In the genomic region with DNA sequence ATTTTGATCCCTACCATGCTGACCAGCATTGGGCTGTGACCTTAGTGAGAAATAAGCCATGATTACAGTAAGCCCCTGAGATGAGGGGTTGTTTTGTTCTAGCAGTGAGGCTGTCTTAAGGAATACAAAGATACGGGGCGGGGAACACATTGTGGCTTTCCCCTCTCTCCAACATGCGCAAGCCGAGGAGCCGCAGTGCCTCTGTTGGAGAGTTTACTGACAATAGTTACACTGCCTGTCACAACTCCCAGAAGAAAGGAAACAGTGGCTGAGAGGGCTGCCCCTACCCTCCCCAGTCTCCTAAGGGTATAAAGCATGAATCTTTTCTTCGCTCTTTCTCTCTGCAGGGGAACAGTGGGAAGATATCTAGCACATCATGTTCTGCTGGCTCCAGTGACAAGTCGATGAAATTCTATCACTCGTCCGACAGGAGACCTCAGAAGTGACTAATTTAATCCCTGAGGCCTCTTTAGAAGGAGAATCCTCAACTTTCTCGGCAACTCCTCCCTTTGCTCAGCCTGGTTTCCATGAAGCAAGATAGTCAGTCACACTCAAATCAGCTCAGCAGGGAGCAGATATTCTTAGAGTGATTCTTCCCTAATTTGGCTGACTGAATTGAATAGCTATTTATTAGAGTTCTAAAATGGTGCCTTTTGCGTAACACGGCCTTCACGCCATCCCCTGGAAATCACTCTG, we compare ENCODE assay signal across 26 cellular contexts.
DNase-seq lines count a peak whose midpoint lies in the region; ATAC-seq and TF ChIP-seq lines count a peak whose summit lies in the region.
"Had no signal": no experiment of that assay in that cellular context is flagged by ENCODE, and none has a peak within 500 bp of the region (broad histone marks: within the 10 kb centered on the region; RNA-seq: fewer than 3 reads in every experiment).

No MANE protein-coding gene starts in this region.

- DNase-seq in AG20443 (ENCODE audit: low spot score) (peak; percentile 34), SK-N-MC (ENCODE audit: low read depth, low spot score) (peak; percentile 18), fibroblast of gingiva (ENCODE audit: low read depth) (peak; percentile 72), osteocyte (ENCODE audit: extremely low spot score, unreplicated experiment) (no peak), ecto neural progenitor cell (ENCODE audit: low spot score) (no peak)
- no peak for DNase-seq in activated T-cell treated with anti-CD3 and anti-CD28 coated beads, Interleukin-2, amount 50 U/mL, for 4 hours
- DNase-seq: activated CD4-positive, alpha-beta memory T cell treated with anti-CD3 and anti-CD28 coated beads, Interleukin-2, amount 10 ng/mL, durations not matched to agents 7 days and 5 days; activated gamma-delta T cell treated with Interleukin-2 at 50 U/mL for 16 hours; amniotic stem cell; Caco-2; effector CD8-positive, alpha-beta T cell; islet precursor cell; MM.1S; mucosa of descending colon; NCI-H1436; NCI-H524; RPMI8226; SK-N-SH; stimulated activated CD4-positive, alpha-beta T cell treated with anti-CD3 and anti-CD28 coated beads, Interleukin-4, amount 100 ng/mL, for 1 hour; stimulated activated naive CD4-positive, alpha-beta T cell treated with Interleukin-2 at 50 U/mL for 16 hours; thyroid gland had no signal

- TF ChIP-seq CTCF in osteocyte (IDR thresholded peaks at IDR 0.05), result no peak

- H3K27me3 Mint-ChIP-seq in osteocyte (ENCODE audit: unreplicated experiment), result peaks cover 20% of the 10 kb centered on the region
- H3K27me3 Mint-ChIP-seq in activated T-cell treated with anti-CD3 and anti-CD28 coated beads, Interleukin-2, amount 50 U/mL, for 4 hours (ENCODE audit: low read depth), result peaks cover 2% of the 10 kb centered on the region

- no peak overlapping the region for H3K27ac ChIP-seq in SK-N-MC
- H3K27ac ChIP-seq: BLaER1 treated with 17β-estradiol and CSF1 and Interleukin-3, amounts not matched to agents 10 nM and 100 nM; neutrophil; thyroid gland had no signal

- peaks cover 6% of the 10 kb centered on the region for H3K4me1 Mint-ChIP-seq in osteocyte (ENCODE audit: unreplicated experiment)
- H3K4me1 Mint-ChIP-seq in activated T-cell treated with anti-CD3 and anti-CD28 coated beads, Interleukin-2, amount 50 U/mL, for 4 hours (ENCODE audit: low read depth), result no peaks in the 10 kb centered on the region
- H3K4me1 Mint-ChIP-seq: activated CD4-positive, alpha-beta memory T cell treated with anti-CD3 and anti-CD28 coated beads, Interleukin-2, amount 10 ng/mL, durations not matched to agents 7 days and 5 days had no signal

- H3K9me3 Mint-ChIP-seq in osteocyte (ENCODE audit: unreplicated experiment), result no peaks in the 10 kb centered on the region
- H3K9me3 Mint-ChIP-seq in activated T-cell treated with anti-CD3 and anti-CD28 coated beads, Interleukin-2, amount 50 U/mL, for 4 hours, result peaks cover 3% of the 10 kb centered on the region

- ATAC-seq in activated T-cell treated with anti-CD3 and anti-CD28 coated beads, Interleukin-2, amount 50 U/mL, for 4 hours, result no peak
- ATAC-seq in HG03342 (IDR thresholded peaks at IDR 0.05; ENCODE audit: unreplicated experiment) (no peak), HG03159 (IDR thresholded peaks at IDR 0.05; ENCODE audit: unreplicated experiment) (no peak)
- ATAC-seq: mucosa of descending colon, WTC11 had no signal

- no peak overlapping the region for H3K4me3 Mint-ChIP-seq in osteocyte (ENCODE audit: unreplicated experiment)
- H3K4me3 Mint-ChIP-seq in activated T-cell treated with anti-CD3 and anti-CD28 coated beads, Interleukin-2, amount 50 U/mL, for 4 hours, result no peak overlapping the region
- H3K4me3 Mint-ChIP-seq: activated CD4-positive, alpha-beta memory T cell treated with anti-CD3 and anti-CD28 coated beads, Interleukin-2, amount 10 ng/mL, durations not matched to agents 7 days and 5 days; WTC11 had no signal

- no peaks in the 10 kb centered on the region for H3K36me3 ChIP-seq in SK-N-MC (ENCODE audit: insufficient read depth, low read length)
- H3K36me3 ChIP-seq: BLaER1 treated with 17β-estradiol and CSF1 and Interleukin-3, amounts not matched to agents 10 nM and 100 nM; neutrophil; thyroid gland had no signal

- no peak overlapping the region; the same call in 1 of the 2 replicates for H3K4me3 ChIP-seq in SK-N-MC
- H3K4me3 ChIP-seq: BLaER1 treated with 17β-estradiol and CSF1 and Interleukin-3, amounts not matched to agents 10 nM and 100 nM; mucosa of descending colon; thyroid gland had no signal

- H3K9ac ChIP-seq in SK-N-MC (ENCODE audit: insufficient read length), result no peak overlapping the region
- H3K9ac ChIP-seq: BLaER1 treated with 17β-estradiol and CSF1 and Interleukin-3, amounts not matched to agents 10 nM and 100 nM; SK-N-SH had no signal

- H3K27ac Mint-ChIP-seq in osteocyte (ENCODE audit: unreplicated experiment), result peak overlapping the region; percentile 12
- H3K27ac Mint-ChIP-seq: activated CD4-positive, alpha-beta memory T cell treated with anti-CD3 and anti-CD28 coated beads, Interleukin-2, amount 10 ng/mL, durations not matched to agents 7 days and 5 days; WTC11 had no signal

- H3K36me3 Mint-ChIP-seq in osteocyte (ENCODE audit: unreplicated experiment), result no peaks in the 10 kb centered on the region
- H3K36me3 Mint-ChIP-seq in activated T-cell treated with anti-CD3 and anti-CD28 coated beads, Interleukin-2, amount 50 U/mL, for 4 hours (ENCODE audit: insufficient read depth), result no peaks in the 10 kb centered on the region

- no peaks in the 10 kb centered on the region for H3K9me3 ChIP-seq in SK-N-MC (ENCODE audit: low read depth, low read length)
- H3K9me3 ChIP-seq: mucosa of descending colon, neutrophil, SK-N-SH, thyroid gland had no signal

Comparison
In these comparisons a context has a peak if more than half of its experiments do, and no peak if none do; other contexts are left out.
1. DNase-seq: peak in AG20443 (single experiment), SK-N-MC (single experiment) and fibroblast of gingiva (single experiment); none in osteocyte (single experiment), ecto neural progenitor cell (single experiment) and activated T-cell treated with anti-CD3 and anti-CD28 coated beads, Interleukin-2, amount 50 U/mL, for 4 hours (single experiment).